Comparison of ENCODE assay signal across 8 cellular contexts in the genomic region with DNA sequence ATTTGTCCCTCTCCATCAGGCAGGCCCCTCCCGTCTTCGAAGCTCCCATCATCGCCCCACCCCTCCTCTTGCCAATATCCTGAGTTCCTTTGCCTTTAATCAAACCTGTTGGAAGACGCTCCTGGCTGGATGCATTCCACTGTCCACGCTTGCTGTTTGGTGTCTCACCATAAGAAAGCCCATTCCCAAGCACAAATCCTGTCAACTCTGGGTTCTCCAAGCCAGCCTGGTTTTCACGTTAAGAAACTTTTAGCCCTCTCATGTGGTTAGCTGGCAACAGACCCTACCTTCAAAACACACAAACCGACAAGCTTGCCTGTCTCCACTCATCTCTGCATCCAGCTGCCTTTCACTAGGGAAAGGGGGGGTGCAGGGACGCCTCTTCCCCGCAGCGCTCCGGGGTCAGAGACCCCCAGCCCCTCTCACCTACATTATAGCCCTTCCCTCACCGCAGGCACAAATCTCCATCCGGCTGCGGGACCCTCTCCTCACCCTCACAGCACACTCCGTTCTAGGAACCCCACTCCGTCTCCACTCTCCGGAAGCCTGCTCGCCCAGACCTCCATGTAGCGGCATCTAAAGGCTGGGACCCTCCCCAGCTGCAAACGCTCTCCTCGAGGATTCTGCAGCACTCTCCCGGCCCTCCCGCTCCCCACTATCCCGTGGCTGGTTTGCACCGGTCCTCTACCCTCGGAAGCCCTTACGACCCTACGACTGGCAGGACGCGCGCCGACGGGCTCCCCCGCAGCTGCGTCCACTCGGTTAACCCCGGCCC. TPM values are rescaled to one million over a fixed set of nuclear protein-coding genes. Genes with fewer than 3 reads are reported as not detected.
DNase-seq lines count a peak whose midpoint lies in the region; ATAC-seq and TF ChIP-seq lines count a peak whose summit lies in the region.

No MANE protein-coding gene starts in this region.

- peaks cover 3% of the 10 kb centered on the region for H3K36me3 Mint-ChIP-seq in activated CD8-positive, alpha-beta memory T cell treated with anti-CD3 and anti-CD28 coated beads, Interleukin-2, amount 10 ng/mL, durations not matched to agents 7 days and 5 days
- no peaks in the 10 kb centered on the region for H3K36me3 Mint-ChIP-seq in neural crest cell (ENCODE audit: low read depth)

- peaks cover 10% of the 10 kb centered on the region for H3K27me3 Mint-ChIP-seq in activated CD8-positive, alpha-beta memory T cell treated with anti-CD3 and anti-CD28 coated beads, Interleukin-2, amount 10 ng/mL, durations not matched to agents 7 days and 5 days
- no peaks in the 10 kb centered on the region for H3K27me3 Mint-ChIP-seq in neural crest cell (ENCODE audit: low read depth)

- peak; percentile 37 for DNase-seq in activated CD8-positive, alpha-beta memory T cell treated with anti-CD3 and anti-CD28 coated beads, Interleukin-2, amount 10 ng/mL, durations not matched to agents 7 days and 5 days
- DNase-seq in activated CD8-positive, alpha-beta memory T cell treated with anti-CD3 and anti-CD28 coated beads, Interleukin-2, amount 50 U/mL, for 4 hours = no peak
- peak; percentile 49 for DNase-seq in RWPE1 (ENCODE audit: low spot score)
- no peak for DNase-seq in epithelial cell of prostate (ENCODE audit: low read depth, low spot score)
- DNase-seq in neural crest cell (ENCODE audit: low read depth, low spot score) = no peak
- no peak for DNase-seq in NCI-H526 treated with DMSO at 0.1 percent for 48 hours (lab: John Stamatoyannopoulos, UW)
- DNase-seq in cerebellar nuclear complex (lab: John Stamatoyannopoulos, UW) = no peak
- DNase-seq in GM19238 (ENCODE audit: insufficient read length, low spot score) = no peak

- ATAC-seq in activated CD8-positive, alpha-beta memory T cell treated with anti-CD3 and anti-CD28 coated beads, Interleukin-2, amount 10 ng/mL, durations not matched to agents 7 days and 5 days = no peak

- POLR2A ChIA-PET in RWPE1 (lab: Yijun Ruan, JAX; ENCODE audit: low non-redundant PET) = no interaction called here

- CTCF ChIA-PET in activated CD8-positive, alpha-beta memory T cell treated with anti-CD3 and anti-CD28 coated beads, Interleukin-2, amount 10 ng/mL, durations not matched to agents 7 days and 5 days (lab: Charles Lee) = interaction anchor here (1.0 to 5.7 kb wide), 9 partner anchors 12 to 185 kb away, joined by 3 to 37 read pairs (median 4); no protein-coding TSS in a partner anchor
- CTCF ChIA-PET in RWPE1 (lab: Yijun Ruan, JAX) = interaction anchor here (0.7 to 0.9 kb wide), 3 partner anchors 14 to 84 kb away, joined by 3 to 5 read pairs (median 3); no protein-coding TSS in a partner anchor

- H3K4me1 Mint-ChIP-seq in activated CD8-positive, alpha-beta memory T cell treated with anti-CD3 and anti-CD28 coated beads, Interleukin-2, amount 10 ng/mL, durations not matched to agents 7 days and 5 days = peaks cover 41% of the 10 kb centered on the region
- peaks cover 41% of the 10 kb centered on the region for H3K4me1 Mint-ChIP-seq in neural crest cell

- H3K9me3 Mint-ChIP-seq in activated CD8-positive, alpha-beta memory T cell treated with anti-CD3 and anti-CD28 coated beads, Interleukin-2, amount 10 ng/mL, durations not matched to agents 7 days and 5 days (ENCODE audit: low read depth) = no peaks in the 10 kb centered on the region
- no peaks in the 10 kb centered on the region for H3K9me3 Mint-ChIP-seq in neural crest cell

- H3K27ac Mint-ChIP-seq in activated CD8-positive, alpha-beta memory T cell treated with anti-CD3 and anti-CD28 coated beads, Interleukin-2, amount 10 ng/mL, durations not matched to agents 7 days and 5 days = peak overlapping the region; percentile 56
- peak overlapping the region; percentile 95 for H3K27ac Mint-ChIP-seq in neural crest cell (ENCODE audit: unreplicated experiment)

- H3K27ac ChIP-seq in RWPE1 (peak overlapping the region; percentile 83), epithelial cell of prostate (peak overlapping the region; percentile 61)

- H3K4me3 Mint-ChIP-seq in activated CD8-positive, alpha-beta memory T cell treated with anti-CD3 and anti-CD28 coated beads, Interleukin-2, amount 10 ng/mL, durations not matched to agents 7 days and 5 days = peak overlapping the region; percentile 80
- H3K4me3 Mint-ChIP-seq in neural crest cell = peak overlapping the region; percentile 89

- no peak for TF ChIP-seq CTCF in RWPE1 (conservative IDR thresholded peaks at IDR 0.05; ENCODE audit: low read depth)
- TF ChIP-seq CTCF in neural crest cell (conservative IDR thresholded peaks at IDR 0.05) = no peak

RNA-seq across cellular contexts. Expression of gene GORASP1, which starts 1.0 kb away (rescaled TPM):
- 10 to 100 TPM; 28.8 to 32.0 TPM for total RNA-seq in activated CD8-positive, alpha-beta memory T cell treated with anti-CD3 and anti-CD28 coated beads, Interleukin-2, amount 10 ng/mL, durations not matched to agents 7 days and 5 days
- total RNA-seq in neural crest cell = 54.0 TPM in 2 replicates

RNA-seq across cellular contexts. Expression of gene TTC21A, which starts 1.0 kb away (rescaled TPM):
- total RNA-seq in activated CD8-positive, alpha-beta memory T cell treated with anti-CD3 and anti-CD28 coated beads, Interleukin-2, amount 10 ng/mL, durations not matched to agents 7 days and 5 days = 1 to 10 TPM; 1.9 to 8.3 TPM
- 6.8 and 8.2 TPM in 2 replicates for total RNA-seq in neural crest cell

RNA-seq across cellular contexts. Expression of gene CSRNP1, which starts 46.9 kb away (rescaled TPM):
- total RNA-seq in activated CD8-positive, alpha-beta memory T cell treated with anti-CD3 and anti-CD28 coated beads, Interleukin-2, amount 10 ng/mL, durations not matched to agents 7 days and 5 days = 10 to 100 TPM; 15.6 to 20.2 TPM
- 2.4 TPM in 2 replicates for total RNA-seq in neural crest cell

RNA-seq across cellular contexts. Expression of gene WDR48, which starts 54.7 kb away (rescaled TPM):
- total RNA-seq in activated CD8-positive, alpha-beta memory T cell treated with anti-CD3 and anti-CD28 coated beads, Interleukin-2, amount 10 ng/mL, durations not matched to agents 7 days and 5 days = 10 to 100 TPM; 25.7 to 34.5 TPM
- 44.7 and 47.2 TPM in 2 replicates for total RNA-seq in neural crest cell

RNA-seq across cellular contexts. Expression of gene SCN11A, which starts 54.7 kb away (rescaled TPM):
- under 1 TPM; 0.03 to 0.05 TPM for total RNA-seq in activated CD8-positive, alpha-beta memory T cell treated with anti-CD3 and anti-CD28 coated beads, Interleukin-2, amount 10 ng/mL, durations not matched to agents 7 days and 5 days
- 0.48 and 0.63 TPM in 2 replicates for total RNA-seq in neural crest cell

Comparison
In these comparisons a context has a peak if more than half of its experiments do, and no peak if none do; other contexts are left out.
1. DNase-seq: peak in activated CD8-positive, alpha-beta memory T cell treated with anti-CD3 and anti-CD28 coated beads, Interleukin-2, amount 10 ng/mL, durations not matched to agents 7 days and 5 days (single experiment) and RWPE1 (single experiment); none in activated CD8-positive, alpha-beta memory T cell treated with anti-CD3 and anti-CD28 coated beads, Interleukin-2, amount 50 U/mL, for 4 hours (single experiment), epithelial cell of prostate (single experiment), neural crest cell (single experiment), NCI-H526 treated with DMSO at 0.1 percent for 48 hours (single experiment), cerebellar nuclear complex (0 of 2) and GM19238 (single experiment).